In genomic region chr19:50358483-50359431, GRCh38 we compare ENCODE assay signal across 8 cellular contexts. TPM values are rescaled to one million over a fixed set of nuclear protein-coding genes. Genes with fewer than 3 reads are reported as not detected.
DNase-seq lines count a peak whose midpoint lies in the region; ATAC-seq and TF ChIP-seq lines count a peak whose summit lies in the region.

No MANE protein-coding gene starts in this region.

- H3K36me3 Mint-ChIP-seq in activated naive CD4-positive, alpha-beta T cell treated with anti-CD3 and anti-CD28 coated beads for 36 hours (ENCODE audit: low read depth) = peaks cover 31% of the 10 kb centered on the region

- H3K9me3 ChIP-seq in left ventricle myocardium inferior (replicated peaks) = no peaks in the 10 kb centered on the region
- H3K9me3 ChIP-seq in MG63 = no peaks in the 10 kb centered on the region

- TF ChIP-seq POLR2A in GM18526 (IDR thresholded peaks at IDR 0.05; ENCODE audit: extremely low read depth, insufficient read length) = peak; percentile 50

- no peak for TF ChIP-seq CTCF in left ventricle myocardium inferior (IDR thresholded peaks at IDR 0.05; ENCODE audit: borderline replicate concordance)

- peaks cover 56% of the 10 kb centered on the region for H3K4me1 Mint-ChIP-seq in activated naive CD4-positive, alpha-beta T cell treated with anti-CD3 and anti-CD28 coated beads for 36 hours (ENCODE audit: low read depth)

- H3K27ac ChIP-seq in left ventricle myocardium inferior (replicated peaks) = peak overlapping the region; percentile 83

- H3K27ac Mint-ChIP-seq in activated naive CD4-positive, alpha-beta T cell treated with anti-CD3 and anti-CD28 coated beads for 36 hours = peak overlapping the region; percentile 92

- peak overlapping the region; percentile 82 for H3K4me3 Mint-ChIP-seq in activated naive CD4-positive, alpha-beta T cell treated with anti-CD3 and anti-CD28 coated beads for 36 hours

- CTCF ChIA-PET in activated naive CD4-positive, alpha-beta T cell treated with anti-CD3 and anti-CD28 coated beads for 36 hours (lab: Charles Lee) = interaction anchor here (1.6 to 2.6 kb wide), 2 partner anchors 10 to 104 kb away, joined by 9 to 19 read pairs; no protein-coding TSS in a partner anchor

- intact Hi-C loops in activated naive CD4-positive, alpha-beta T cell treated with anti-CD3 and anti-CD28 coated beads for 36 hours (cut with micrococcal nuclease) = loop anchor here (5.0 kb wide), 1 partner anchor 119 kb away; the partner anchor contains the start of genes EMC10 and GARIN5A
- intact Hi-C loops in left ventricle myocardium inferior (cut with micrococcal nuclease) = no loop called here

- H3K27me3 ChIP-seq in left ventricle myocardium inferior (ENCODE audit: low read depth) (no peaks in the 10 kb centered on the region), MG63 (peaks cover 5% of the 10 kb centered on the region)

- no peaks in the 10 kb centered on the region for H3K36me3 ChIP-seq in left ventricle myocardium inferior
- H3K36me3 ChIP-seq in MG63 = no peaks in the 10 kb centered on the region

- H3K27me3 Mint-ChIP-seq in activated naive CD4-positive, alpha-beta T cell treated with anti-CD3 and anti-CD28 coated beads for 36 hours (ENCODE audit: low read depth) = no peaks in the 10 kb centered on the region

- no peak for ATAC-seq in GM21576 (IDR thresholded peaks at IDR 0.05; ENCODE audit: unreplicated experiment)

- peak overlapping the region; percentile 67 for H3K4me3 ChIP-seq in left ventricle myocardium inferior
- H3K4me3 ChIP-seq in MG63 = no peak overlapping the region

- H3K9me3 Mint-ChIP-seq in activated naive CD4-positive, alpha-beta T cell treated with anti-CD3 and anti-CD28 coated beads for 36 hours = peaks cover 2% of the 10 kb centered on the region

- DNase-seq in OCI-M2 (lab: John Stamatoyannopoulos, UW; ENCODE audit: unreplicated experiment) = peak; percentile 47
- peak; percentile 76 for DNase-seq in activated naive CD4-positive, alpha-beta T cell treated with anti-CD3 and anti-CD28 coated beads for 36 hours
- DNase-seq in left ventricle myocardium inferior = peak; percentile 74
- DNase-seq in stimulated activated CD4-positive, alpha-beta T cell treated with anti-CD3 and anti-CD28 coated beads, Interleukin-15, amount 100 ng/mL, for 1 hour (ENCODE audit: low read depth in 1 of 2, low spot score in 1 of 2) = peak; percentile 55 to 75
- DNase-seq in MG63 = no peak
- DNase-seq in NCI-H2107 (lab: John Stamatoyannopoulos, UW) = no peak

- peaks cover 24% of the 10 kb centered on the region for H3K4me1 ChIP-seq in left ventricle myocardium inferior

RNA-seq across cellular contexts. Expression of gene NAPSA, which starts 6.7 kb away (rescaled TPM):
- total RNA-seq in activated naive CD4-positive, alpha-beta T cell treated with anti-CD3 and anti-CD28 coated beads for 36 hours = 10 to 100 TPM; 40.2 to 41.0 TPM
- 0.05 TPM for total RNA-seq in left ventricle myocardium inferior
- total RNA-seq in MG63 (2014; rRNA removed; shearing (Covaris generic); ENCODE audit: low replicate concordance) = 1.5 TPM in 1 of 2 replicates, not detected in the other

RNA-seq across cellular contexts. Expression of gene NR1H2, which starts 17.5 kb away (rescaled TPM):
- total RNA-seq in activated naive CD4-positive, alpha-beta T cell treated with anti-CD3 and anti-CD28 coated beads for 36 hours = 10 to 100 TPM; 47.2 to 49.3 TPM
- 71.6 TPM for total RNA-seq in left ventricle myocardium inferior
- total RNA-seq in MG63 (2014; rRNA removed; shearing (Covaris generic); ENCODE audit: low replicate concordance) = 113 and 173 TPM in 2 replicates

RNA-seq across cellular contexts. Expression of gene POLD1, which starts 25.4 kb away (rescaled TPM):
- total RNA-seq in activated naive CD4-positive, alpha-beta T cell treated with anti-CD3 and anti-CD28 coated beads for 36 hours = 100 to 1,000 TPM; 221 to 224 TPM
- 10.8 TPM for total RNA-seq in left ventricle myocardium inferior
- total RNA-seq in MG63 (2014; rRNA removed; shearing (Covaris generic); ENCODE audit: low replicate concordance) = 44.1 and 117 TPM in 2 replicates

RNA-seq across cellular contexts. Expression of gene KCNC3, which starts 29.6 kb away (rescaled TPM):
- 1 to 10 TPM; 2.0 to 2.4 TPM for total RNA-seq in activated naive CD4-positive, alpha-beta T cell treated with anti-CD3 and anti-CD28 coated beads for 36 hours
- total RNA-seq in left ventricle myocardium inferior = 2.6 TPM
- total RNA-seq in MG63 (2014; rRNA removed; shearing (Covaris generic); ENCODE audit: low replicate concordance) = not detected in 2 replicates

RNA-seq across cellular contexts. Expression of gene SPIB, which starts 60.0 kb away (rescaled TPM):
- total RNA-seq in activated naive CD4-positive, alpha-beta T cell treated with anti-CD3 and anti-CD28 coated beads for 36 hours = under 1 TPM; 0.36 to 0.47 TPM
- total RNA-seq in left ventricle myocardium inferior = not detected
- total RNA-seq in MG63 (2014; rRNA removed; shearing (Covaris generic); ENCODE audit: low replicate concordance) = not detected in 2 replicates

Comparison
In these comparisons a context has a peak if more than half of its experiments do, and no peak if none do; other contexts are left out.
1. DNase-seq: peak in OCI-M2 (single experiment), activated naive CD4-positive, alpha-beta T cell treated with anti-CD3 and anti-CD28 coated beads for 36 hours (single experiment), left ventricle myocardium inferior (single experiment) and stimulated activated CD4-positive, alpha-beta T cell treated with anti-CD3 and anti-CD28 coated beads, Interleukin-15, amount 100 ng/mL, for 1 hour (2 of 2); none in MG63 (single experiment) and NCI-H2107 (single experiment).
2. RNA of gene NAPSA, which starts 6.7 kb away (total RNA-seq): 40.2 to 41.0 TPM in activated naive CD4-positive, alpha-beta T cell treated with anti-CD3 and anti-CD28 coated beads for 36 hours; 0.05 TPM in left ventricle myocardium inferior (single experiment) and 1.5 TPM in MG63; every median in the first group is over 10 times any median in the second.